In the genomic region with DNA sequence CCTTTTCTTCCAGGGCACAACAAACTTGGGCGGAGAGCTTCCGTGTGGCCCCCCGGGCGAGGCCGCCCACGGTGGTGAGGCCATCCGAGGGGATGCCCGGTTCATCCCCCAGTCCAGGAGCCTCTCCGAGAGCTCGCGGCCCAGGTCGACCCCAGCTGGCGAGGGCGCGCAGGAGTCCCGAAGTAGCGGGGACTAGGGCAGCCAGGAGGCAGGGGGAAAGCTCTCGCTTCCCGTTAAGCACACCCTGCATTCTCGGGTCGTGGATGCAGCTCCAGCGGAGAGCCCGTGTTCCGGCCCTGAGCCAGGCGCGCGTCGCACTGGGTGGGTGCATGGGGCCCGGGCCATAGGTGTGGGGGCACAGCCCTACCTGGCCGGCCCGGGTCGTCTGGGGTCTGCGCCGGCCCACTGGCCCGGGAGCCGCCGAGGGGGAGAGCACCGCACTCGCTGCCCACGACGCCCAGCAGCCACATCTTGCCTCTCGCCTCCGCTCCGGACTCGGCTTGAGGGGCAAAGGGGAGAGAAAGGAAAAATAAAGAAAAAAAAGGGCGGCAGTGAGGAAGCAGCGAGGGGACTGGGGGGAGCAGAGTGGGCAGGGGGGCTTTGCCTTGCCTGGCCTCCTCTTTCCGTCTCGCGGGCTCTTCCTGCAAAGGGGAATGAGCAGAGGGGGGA, we compare ENCODE assay signal across 7 cellular contexts.
DNase-seq lines count a peak whose midpoint lies in the region; ATAC-seq lines count a peak whose summit lies in the region.

No MANE protein-coding gene starts in this region.

- peak; percentile 18 for DNase-seq in activated CD8-positive, alpha-beta memory T cell treated with anti-CD3 and anti-CD28 coated beads, Interleukin-2, amount 50 U/mL, for 4 hours
- peak in 1 of 2 donors; percentile 66 for DNase-seq in stimulated activated effector memory CD8-positive, alpha-beta T cell treated with anti-CD3 and anti-CD28 coated beads, Interleukin-12 subunit alpha, Interleukin-12 subunit beta, amount 100 ng/mL, for 72 hours (ENCODE audit: low spot score in 2 of 2)
- no peak for DNase-seq in NCI-H510A (lab: John Stamatoyannopoulos, UW)
- DNase-seq in effector CD4-positive, alpha-beta T cell: no peak

- peaks cover 11% of the 10 kb centered on the region; the same call in 1 of the 2 replicates for H3K4me1 ChIP-seq in HUES6 (ENCODE audit: control insufficient read depth, insufficient read depth, low read length)

- ATAC-seq in stimulated activated effector memory CD8-positive, alpha-beta T cell treated with anti-CD3 and anti-CD28 coated beads, Interleukin-12 subunit alpha, Interleukin-12 subunit beta, amount 100 ng/mL, for 72 hours: peak; percentile 39
- ATAC-seq in HG03095 (IDR thresholded peaks at IDR 0.05; ENCODE audit: unreplicated experiment): no peak

- no peaks in the 10 kb centered on the region for H3K9me3 Mint-ChIP-seq in stimulated activated effector memory CD8-positive, alpha-beta T cell treated with anti-CD3 and anti-CD28 coated beads, Interleukin-12 subunit alpha, Interleukin-12 subunit beta, amount 100 ng/mL, for 72 hours

- H3K9ac ChIP-seq in HUES6 (ENCODE audit: low read length): peak overlapping the region; percentile 45

- H3K36me3 ChIP-seq in HUES6 (ENCODE audit: control insufficient read depth, insufficient read depth, low read length): no peaks in the 10 kb centered on the region

- H3K4me3 Mint-ChIP-seq in stimulated activated effector memory CD8-positive, alpha-beta T cell treated with anti-CD3 and anti-CD28 coated beads, Interleukin-12 subunit alpha, Interleukin-12 subunit beta, amount 100 ng/mL, for 72 hours: peak overlapping the region; percentile 86

- H3K4me3 ChIP-seq in HUES6 (ENCODE audit: low read depth, low read length) (peak overlapping the region; percentile 77), iPS-18c (ENCODE audit: insufficient read depth, low read depth, low read length) (peak overlapping the region; percentile 73)

- peaks cover 22% of the 10 kb centered on the region for H3K4me1 Mint-ChIP-seq in stimulated activated effector memory CD8-positive, alpha-beta T cell treated with anti-CD3 and anti-CD28 coated beads, Interleukin-12 subunit alpha, Interleukin-12 subunit beta, amount 100 ng/mL, for 72 hours

- no peak overlapping the region for H3K27ac Mint-ChIP-seq in stimulated activated effector memory CD8-positive, alpha-beta T cell treated with anti-CD3 and anti-CD28 coated beads, Interleukin-12 subunit alpha, Interleukin-12 subunit beta, amount 100 ng/mL, for 72 hours

- H3K9me3 ChIP-seq in HUES6 (ENCODE audit: control insufficient read depth, insufficient read depth, low read depth, low read length) (no peaks in the 10 kb centered on the region), iPS-18c (ENCODE audit: control insufficient read depth, insufficient read depth, low read length) (no peaks in the 10 kb centered on the region)

- H3K36me3 Mint-ChIP-seq in stimulated activated effector memory CD8-positive, alpha-beta T cell treated with anti-CD3 and anti-CD28 coated beads, Interleukin-12 subunit alpha, Interleukin-12 subunit beta, amount 100 ng/mL, for 72 hours: no peaks in the 10 kb centered on the region

- no peak overlapping the region for H3K27ac ChIP-seq in HUES6 (ENCODE audit: low read depth, low read length)

- H3K27me3 ChIP-seq in HUES6 (ENCODE audit: control insufficient read depth, insufficient read depth, low read length): peaks cover 66% of the 10 kb centered on the region
